In the genomic region with DNA sequence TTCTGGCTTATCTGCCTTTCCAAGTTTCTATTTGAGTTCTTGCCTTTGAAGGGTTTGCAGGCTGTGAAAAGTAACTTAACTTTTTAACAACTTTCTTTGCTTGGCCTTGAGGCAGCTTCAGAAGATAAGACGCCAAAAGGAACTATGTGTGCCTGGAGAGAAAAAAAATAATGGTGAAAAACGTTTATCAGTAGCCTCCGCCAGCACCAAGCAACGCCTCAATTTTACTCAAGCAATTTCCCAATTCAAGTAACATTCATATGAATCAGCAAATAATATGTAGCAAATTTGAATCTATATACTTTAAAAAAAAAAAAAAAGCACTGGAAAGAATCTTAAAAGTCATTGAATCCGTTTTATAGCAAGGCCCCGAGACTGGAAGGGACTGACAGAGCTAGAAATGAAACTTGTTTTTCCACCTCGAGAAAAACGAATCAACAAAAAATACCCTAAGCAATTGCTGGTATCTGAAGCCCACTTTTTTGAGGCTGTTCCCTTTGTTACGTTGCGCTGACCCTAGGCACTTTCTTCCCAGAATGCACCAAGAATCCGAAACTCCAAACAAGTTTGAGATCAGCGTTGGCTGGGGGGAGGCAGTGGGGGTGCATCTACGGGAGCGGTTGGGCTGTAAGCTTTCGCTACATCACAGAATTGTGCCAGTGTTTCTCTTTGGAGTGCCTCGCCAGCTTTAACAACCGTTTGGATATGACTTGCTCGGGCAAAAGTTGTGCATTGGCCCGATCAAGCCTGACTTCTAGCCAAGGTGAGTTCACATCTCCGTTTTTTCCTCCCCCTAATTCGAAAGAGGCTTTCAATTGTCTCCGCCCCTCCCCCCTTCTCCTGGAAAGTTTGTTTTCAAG, we compare ENCODE assay signal across 1 cellular context.
TF ChIP-seq lines count a peak whose summit lies in the region.

No MANE protein-coding gene starts in this region.

TF ChIP-seq in HepG2, 621 proteins besides CTCF, POLR2A, EP300 and RAD21 (continued from another document):
- TF ChIP-seq JUNB (CRISPR knock-in tag; IDR thresholded peaks at IDR 0.05; ENCODE audit: borderline replicate concordance) (no peak), CHCHD3 (CRISPR knock-in tag; IDR thresholded peaks at IDR 0.05) (no peak), GATA4 (IDR thresholded peaks at IDR 0.05; ENCODE audit: borderline replicate concordance, low read depth) (no peak), ZC3H4 (CRISPR knock-in tag; IDR thresholded peaks at IDR 0.05; ENCODE audit: borderline replicate concordance) (no peak), BRCA1 (CRISPR knock-in tag; IDR thresholded peaks at IDR 0.05) (no peak), ZNF510 (CRISPR knock-in tag; IDR thresholded peaks at IDR 0.05; ENCODE audit: low read depth) (no peak), ZNF232 (CRISPR knock-in tag; IDR thresholded peaks at IDR 0.05; ENCODE audit: borderline replicate concordance) (0 out of 2 replicates have a peak, but pooled peaks have one; percentile 1), SNAI1 (CRISPR knock-in tag; IDR thresholded peaks at IDR 0.05; ENCODE audit: borderline replicate concordance) (no peak), ZNF614 (CRISPR knock-in tag; IDR thresholded peaks at IDR 0.05; ENCODE audit: borderline replicate concordance) (0 out of 2 replicates have a peak, but pooled peaks have one; percentile 1), RFX3 (CRISPR knock-in tag; IDR thresholded peaks at IDR 0.05) (no peak), RBAK (CRISPR knock-in tag; IDR thresholded peaks at IDR 0.05) (no peak), RXRB (CRISPR knock-in tag; IDR thresholded peaks at IDR 0.05; ENCODE audit: borderline replicate concordance) (no peak), CC2D1A (CRISPR knock-in tag; IDR thresholded peaks at IDR 0.05) (no peak), ZNF572 (CRISPR knock-in tag; IDR thresholded peaks at IDR 0.05) (no peak), MAF1 (CRISPR knock-in tag; IDR thresholded peaks at IDR 0.05; ENCODE audit: borderline replicate concordance) (no peak), HDAC1 (CRISPR knock-in tag; IDR thresholded peaks at IDR 0.05) (no peak), ZNF331 (CRISPR knock-in tag; IDR thresholded peaks at IDR 0.05) (no peak), ZSCAN31 (CRISPR knock-in tag; IDR thresholded peaks at IDR 0.05; ENCODE audit: low read depth) (no peak), NR1H2 (CRISPR knock-in tag; IDR thresholded peaks at IDR 0.05; ENCODE audit: borderline replicate concordance, low read depth) (no peak), ZNF496 (CRISPR knock-in tag; IDR thresholded peaks at IDR 0.05; ENCODE audit: insufficient replicate concordance) (no peak), HNF4G (IDR thresholded peaks at IDR 0.05; ENCODE audit: borderline replicate concordance, low read depth, low read length) (no peak), HNF4G (CRISPR knock-in tag; IDR thresholded peaks at IDR 0.05; ENCODE audit: borderline replicate concordance, low read depth) (no peak), HDAC6 (IDR thresholded peaks at IDR 0.05; ENCODE audit: low read depth, low read length) (no peak), NCOR1 (IDR thresholded peaks at IDR 0.05; ENCODE audit: borderline replicate concordance, low read length) (no peak), SMAD3 (CRISPR knock-in tag; IDR thresholded peaks at IDR 0.05) (no peak), MTF2 (CRISPR knock-in tag; IDR thresholded peaks at IDR 0.05; ENCODE audit: borderline replicate concordance) (no peak), ZNF589 (CRISPR knock-in tag; conservative IDR thresholded peaks at IDR 0.05) (no peak), NR2F2 (IDR thresholded peaks at IDR 0.05; ENCODE audit: borderline replicate concordance, low read depth) (0 out of 2 replicates have a peak, but pooled peaks have one; percentile 6), FOXA1 (IDR thresholded peaks at IDR 0.05) (no peak), FOXA1 (CRISPR knock-in tag; IDR thresholded peaks at IDR 0.05) (no peak), NCOA1 (CRISPR knock-in tag; IDR thresholded peaks at IDR 0.05) (no peak), ZFP37 (CRISPR knock-in tag; IDR thresholded peaks at IDR 0.05; ENCODE audit: borderline replicate concordance) (no peak), ZBTB38 (CRISPR knock-in tag; IDR thresholded peaks at IDR 0.05) (no peak), ZNF329 (CRISPR knock-in tag; IDR thresholded peaks at IDR 0.05; ENCODE audit: low read depth) (no peak), ZMYM4 (CRISPR knock-in tag; IDR thresholded peaks at IDR 0.05) (no peak)
- TF ChIP-seq, protein P1, sequence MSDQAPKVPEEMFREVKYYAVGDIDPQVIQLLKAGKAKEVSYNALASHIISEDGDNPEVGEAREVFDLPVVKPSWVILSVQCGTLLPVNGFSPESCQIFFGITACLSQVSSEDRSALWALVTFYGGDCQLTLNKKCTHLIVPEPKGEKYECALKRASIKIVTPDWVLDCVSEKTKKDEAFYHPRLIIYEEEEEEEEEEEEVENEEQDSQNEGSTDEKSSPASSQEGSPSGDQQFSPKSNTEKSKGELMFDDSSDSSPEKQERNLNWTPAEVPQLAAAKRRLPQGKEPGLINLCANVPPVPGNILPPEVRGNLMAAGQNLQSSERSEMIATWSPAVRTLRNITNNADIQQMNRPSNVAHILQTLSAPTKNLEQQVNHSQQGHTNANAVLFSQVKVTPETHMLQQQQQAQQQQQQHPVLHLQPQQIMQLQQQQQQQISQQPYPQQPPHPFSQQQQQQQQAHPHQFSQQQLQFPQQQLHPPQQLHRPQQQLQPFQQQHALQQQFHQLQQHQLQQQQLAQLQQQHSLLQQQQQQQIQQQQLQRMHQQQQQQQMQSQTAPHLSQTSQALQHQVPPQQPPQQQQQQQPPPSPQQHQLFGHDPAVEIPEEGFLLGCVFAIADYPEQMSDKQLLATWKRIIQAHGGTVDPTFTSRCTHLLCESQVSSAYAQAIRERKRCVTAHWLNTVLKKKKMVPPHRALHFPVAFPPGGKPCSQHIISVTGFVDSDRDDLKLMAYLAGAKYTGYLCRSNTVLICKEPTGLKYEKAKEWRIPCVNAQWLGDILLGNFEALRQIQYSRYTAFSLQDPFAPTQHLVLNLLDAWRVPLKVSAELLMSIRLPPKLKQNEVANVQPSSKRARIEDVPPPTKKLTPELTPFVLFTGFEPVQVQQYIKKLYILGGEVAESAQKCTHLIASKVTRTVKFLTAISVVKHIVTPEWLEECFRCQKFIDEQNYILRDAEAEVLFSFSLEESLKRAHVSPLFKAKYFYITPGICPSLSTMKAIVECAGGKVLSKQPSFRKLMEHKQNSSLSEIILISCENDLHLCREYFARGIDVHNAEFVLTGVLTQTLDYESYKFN (CRISPR knock-in tag; conservative IDR thresholded peaks at IDR 0.05), result no peak
- TF ChIP-seq, protein P2, sequence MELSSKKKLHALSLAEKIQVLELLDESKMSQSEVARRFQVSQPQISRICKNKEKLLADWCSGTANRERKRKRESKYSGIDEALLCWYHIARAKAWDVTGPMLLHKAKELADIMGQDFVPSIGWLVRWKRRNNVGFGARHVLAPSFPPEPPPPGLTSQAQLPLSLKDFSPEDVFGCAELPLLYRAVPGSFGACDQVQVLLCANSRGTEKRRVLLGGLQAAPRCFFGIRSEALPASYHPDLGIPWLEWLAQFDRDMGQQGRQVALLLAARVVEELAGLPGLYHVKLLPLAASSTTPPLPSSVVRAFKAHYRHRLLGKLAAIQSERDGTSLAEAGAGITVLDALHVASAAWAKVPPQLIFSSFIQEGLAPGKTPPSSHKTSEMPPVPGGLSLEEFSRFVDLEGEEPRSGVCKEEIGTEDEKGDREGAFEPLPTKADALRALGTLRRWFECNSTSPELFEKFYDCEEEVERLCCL (CRISPR knock-in tag; IDR thresholded peaks at IDR 0.05; ENCODE audit: borderline replicate concordance), result no peak
- TF ChIP-seq, protein P3, sequence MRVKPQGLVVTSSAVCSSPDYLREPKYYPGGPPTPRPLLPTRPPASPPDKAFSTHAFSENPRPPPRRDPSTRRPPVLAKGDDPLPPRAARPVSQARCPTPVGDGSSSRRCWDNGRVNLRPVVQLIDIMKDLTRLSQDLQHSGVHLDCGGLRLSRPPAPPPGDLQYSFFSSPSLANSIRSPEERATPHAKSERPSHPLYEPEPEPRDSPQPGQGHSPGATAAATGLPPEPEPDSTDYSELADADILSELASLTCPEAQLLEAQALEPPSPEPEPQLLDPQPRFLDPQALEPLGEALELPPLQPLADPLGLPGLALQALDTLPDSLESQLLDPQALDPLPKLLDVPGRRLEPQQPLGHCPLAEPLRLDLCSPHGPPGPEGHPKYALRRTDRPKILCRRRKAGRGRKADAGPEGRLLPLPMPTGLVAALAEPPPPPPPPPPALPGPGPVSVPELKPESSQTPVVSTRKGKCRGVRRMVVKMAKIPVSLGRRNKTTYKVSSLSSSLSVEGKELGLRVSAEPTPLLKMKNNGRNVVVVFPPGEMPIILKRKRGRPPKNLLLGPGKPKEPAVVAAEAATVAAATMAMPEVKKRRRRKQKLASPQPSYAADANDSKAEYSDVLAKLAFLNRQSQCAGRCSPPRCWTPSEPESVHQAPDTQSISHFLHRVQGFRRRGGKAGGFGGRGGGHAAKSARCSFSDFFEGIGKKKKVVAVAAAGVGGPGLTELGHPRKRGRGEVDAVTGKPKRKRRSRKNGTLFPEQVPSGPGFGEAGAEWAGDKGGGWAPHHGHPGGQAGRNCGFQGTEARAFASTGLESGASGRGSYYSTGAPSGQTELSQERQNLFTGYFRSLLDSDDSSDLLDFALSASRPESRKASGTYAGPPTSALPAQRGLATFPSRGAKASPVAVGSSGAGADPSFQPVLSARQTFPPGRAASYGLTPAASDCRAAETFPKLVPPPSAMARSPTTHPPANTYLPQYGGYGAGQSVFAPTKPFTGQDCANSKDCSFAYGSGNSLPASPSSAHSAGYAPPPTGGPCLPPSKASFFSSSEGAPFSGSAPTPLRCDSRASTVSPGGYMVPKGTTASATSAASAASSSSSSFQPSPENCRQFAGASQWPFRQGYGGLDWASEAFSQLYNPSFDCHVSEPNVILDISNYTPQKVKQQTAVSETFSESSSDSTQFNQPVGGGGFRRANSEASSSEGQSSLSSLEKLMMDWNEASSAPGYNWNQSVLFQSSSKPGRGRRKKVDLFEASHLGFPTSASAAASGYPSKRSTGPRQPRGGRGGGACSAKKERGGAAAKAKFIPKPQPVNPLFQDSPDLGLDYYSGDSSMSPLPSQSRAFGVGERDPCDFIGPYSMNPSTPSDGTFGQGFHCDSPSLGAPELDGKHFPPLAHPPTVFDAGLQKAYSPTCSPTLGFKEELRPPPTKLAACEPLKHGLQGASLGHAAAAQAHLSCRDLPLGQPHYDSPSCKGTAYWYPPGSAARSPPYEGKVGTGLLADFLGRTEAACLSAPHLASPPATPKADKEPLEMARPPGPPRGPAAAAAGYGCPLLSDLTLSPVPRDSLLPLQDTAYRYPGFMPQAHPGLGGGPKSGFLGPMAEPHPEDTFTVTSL (CRISPR knock-in tag; IDR thresholded peaks at IDR 0.05; ENCODE audit: borderline replicate concordance), result no peak
- TF ChIP-seq, protein P4, sequence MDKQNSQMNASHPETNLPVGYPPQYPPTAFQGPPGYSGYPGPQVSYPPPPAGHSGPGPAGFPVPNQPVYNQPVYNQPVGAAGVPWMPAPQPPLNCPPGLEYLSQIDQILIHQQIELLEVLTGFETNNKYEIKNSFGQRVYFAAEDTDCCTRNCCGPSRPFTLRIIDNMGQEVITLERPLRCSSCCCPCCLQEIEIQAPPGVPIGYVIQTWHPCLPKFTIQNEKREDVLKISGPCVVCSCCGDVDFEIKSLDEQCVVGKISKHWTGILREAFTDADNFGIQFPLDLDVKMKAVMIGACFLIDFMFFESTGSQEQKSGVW (CRISPR knock-in tag; IDR thresholded peaks at IDR 0.05; ENCODE audit: borderline replicate concordance), result no peak
- TF ChIP-seq, protein P5, sequence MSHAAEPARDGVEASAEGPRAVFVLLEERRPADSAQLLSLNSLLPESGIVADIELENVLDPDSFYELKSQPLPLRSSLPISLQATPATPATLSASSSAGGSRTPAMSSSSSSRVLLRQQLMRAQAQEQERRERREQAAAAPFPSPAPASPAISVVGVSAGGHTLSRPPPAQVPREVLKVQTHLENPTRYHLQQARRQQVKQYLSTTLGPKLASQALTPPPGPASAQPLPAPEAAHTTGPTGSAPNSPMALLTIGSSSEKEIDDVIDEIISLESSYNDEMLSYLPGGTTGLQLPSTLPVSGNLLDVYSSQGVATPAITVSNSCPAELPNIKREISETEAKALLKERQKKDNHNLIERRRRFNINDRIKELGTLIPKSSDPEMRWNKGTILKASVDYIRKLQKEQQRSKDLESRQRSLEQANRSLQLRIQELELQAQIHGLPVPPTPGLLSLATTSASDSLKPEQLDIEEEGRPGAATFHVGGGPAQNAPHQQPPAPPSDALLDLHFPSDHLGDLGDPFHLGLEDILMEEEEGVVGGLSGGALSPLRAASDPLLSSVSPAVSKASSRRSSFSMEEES (CRISPR knock-in tag; IDR thresholded peaks at IDR 0.05), result no peak
- TF ChIP-seq, protein P6, sequence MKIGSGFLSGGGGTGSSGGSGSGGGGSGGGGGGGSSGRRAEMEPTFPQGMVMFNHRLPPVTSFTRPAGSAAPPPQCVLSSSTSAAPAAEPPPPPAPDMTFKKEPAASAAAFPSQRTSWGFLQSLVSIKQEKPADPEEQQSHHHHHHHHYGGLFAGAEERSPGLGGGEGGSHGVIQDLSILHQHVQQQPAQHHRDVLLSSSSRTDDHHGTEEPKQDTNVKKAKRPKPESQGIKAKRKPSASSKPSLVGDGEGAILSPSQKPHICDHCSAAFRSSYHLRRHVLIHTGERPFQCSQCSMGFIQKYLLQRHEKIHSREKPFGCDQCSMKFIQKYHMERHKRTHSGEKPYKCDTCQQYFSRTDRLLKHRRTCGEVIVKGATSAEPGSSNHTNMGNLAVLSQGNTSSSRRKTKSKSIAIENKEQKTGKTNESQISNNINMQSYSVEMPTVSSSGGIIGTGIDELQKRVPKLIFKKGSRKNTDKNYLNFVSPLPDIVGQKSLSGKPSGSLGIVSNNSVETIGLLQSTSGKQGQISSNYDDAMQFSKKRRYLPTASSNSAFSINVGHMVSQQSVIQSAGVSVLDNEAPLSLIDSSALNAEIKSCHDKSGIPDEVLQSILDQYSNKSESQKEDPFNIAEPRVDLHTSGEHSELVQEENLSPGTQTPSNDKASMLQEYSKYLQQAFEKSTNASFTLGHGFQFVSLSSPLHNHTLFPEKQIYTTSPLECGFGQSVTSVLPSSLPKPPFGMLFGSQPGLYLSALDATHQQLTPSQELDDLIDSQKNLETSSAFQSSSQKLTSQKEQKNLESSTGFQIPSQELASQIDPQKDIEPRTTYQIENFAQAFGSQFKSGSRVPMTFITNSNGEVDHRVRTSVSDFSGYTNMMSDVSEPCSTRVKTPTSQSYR (CRISPR knock-in tag; IDR thresholded peaks at IDR 0.05; ENCODE audit: borderline replicate concordance), result peak; percentile 24; the same call in 1 of the 2 replicates
